ENCODE assay signal across 16 cellular contexts in the genomic region with DNA sequence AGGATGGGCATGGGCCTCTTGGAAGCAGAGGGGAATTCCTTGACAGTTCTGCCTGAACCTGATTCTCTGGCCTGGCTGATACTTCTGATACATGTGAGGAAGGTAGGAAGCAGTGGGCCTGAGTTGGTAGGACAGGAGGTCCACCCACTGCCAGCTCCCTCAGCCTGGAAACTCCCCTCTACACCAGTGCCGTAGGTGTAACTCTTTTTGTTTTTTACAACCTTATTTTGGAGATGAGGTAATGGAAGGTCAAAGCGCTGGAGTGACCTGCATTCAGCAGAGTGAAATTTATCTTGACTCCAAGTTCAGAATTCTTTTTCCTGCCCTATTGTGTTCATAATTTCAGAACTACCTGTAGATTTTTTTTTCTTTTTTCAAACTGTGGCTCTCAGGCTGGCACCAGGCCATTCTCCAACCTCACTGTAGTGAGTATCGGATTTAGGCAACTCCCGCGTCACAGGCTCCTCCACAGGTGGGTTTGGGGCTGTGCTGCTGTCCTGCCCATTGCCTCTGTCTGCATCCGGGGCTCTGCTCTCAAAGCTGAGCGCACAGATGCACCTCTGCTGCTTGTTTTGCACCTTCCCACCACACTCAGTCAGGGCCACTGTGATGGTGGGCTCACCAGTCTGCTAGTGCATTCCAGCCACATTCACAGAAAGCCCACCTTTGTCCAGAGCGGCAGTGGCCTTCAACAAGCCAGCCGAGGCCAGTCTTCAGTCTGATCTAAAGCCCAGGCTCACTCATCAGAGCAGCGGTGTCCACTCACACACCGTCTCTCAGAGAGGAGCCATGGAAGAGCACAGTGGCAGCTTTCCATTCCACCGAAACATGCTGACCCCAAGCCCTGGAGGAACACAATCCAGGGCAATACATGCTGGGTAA.
DNase-seq lines count a peak whose midpoint lies in the region; ATAC-seq and TF ChIP-seq lines count a peak whose summit lies in the region.
"Had no signal": no experiment of that assay in that cellular context is flagged by ENCODE, and none has a peak within 500 bp of the region (broad histone marks: within the 10 kb centered on the region; RNA-seq: fewer than 3 reads in every experiment).

No MANE protein-coding gene starts in this region.

- H3K27me3 ChIP-seq in WERI-Rb-1 (ENCODE audit: insufficient read depth, low read depth, severe bottlenecking): no peaks in the 10 kb centered on the region
- H3K27me3 ChIP-seq: tibial nerve had no signal

- H3K27me3 Mint-ChIP-seq in T-helper 2 cell treated with Interferon-gamma antibody and Interleukin-4, amounts not matched to agents 5 μg/mL and 100 μg/mL, for 36 hours (ENCODE audit: low read depth): no peaks in the 10 kb centered on the region
- no peaks in the 10 kb centered on the region for H3K27me3 Mint-ChIP-seq in T-helper 17 cell
- H3K27me3 Mint-ChIP-seq in naive thymus-derived CD8-positive, alpha-beta T cell: no peaks in the 10 kb centered on the region

- no peak overlapping the region for H3K27ac ChIP-seq in WERI-Rb-1
- H3K27ac ChIP-seq: A549, tibial nerve had no signal

- peaks cover 5% of the 10 kb centered on the region for H3K4me1 Mint-ChIP-seq in T-helper 2 cell treated with Interferon-gamma antibody and Interleukin-4, amounts not matched to agents 5 μg/mL and 100 μg/mL, for 36 hours (ENCODE audit: low read depth)
- peaks cover 20% of the 10 kb centered on the region for H3K4me1 Mint-ChIP-seq in T-helper 17 cell
- H3K4me1 Mint-ChIP-seq in naive thymus-derived CD8-positive, alpha-beta T cell: peaks cover 14 to 33% (median 19%) of the 10 kb centered on the region in 4 donors

- H3K9me3 ChIP-seq in T-helper 17 cell (ENCODE audit: control insufficient read depth, low read length, poor library complexity, severe bottlenecking) (no peaks in the 10 kb centered on the region), WERI-Rb-1 (ENCODE audit: severe bottlenecking) (no peaks in the 10 kb centered on the region)
- H3K9me3 ChIP-seq: A549, tibial nerve had no signal

- peaks cover 21% of the 10 kb centered on the region for H3K36me3 ChIP-seq in WERI-Rb-1

- no peak overlapping the region for H3K4me3 Mint-ChIP-seq in T-helper 2 cell treated with Interferon-gamma antibody and Interleukin-4, amounts not matched to agents 5 μg/mL and 100 μg/mL, for 36 hours
- H3K4me3 Mint-ChIP-seq in T-helper 17 cell: no peak overlapping the region
- H3K4me3 Mint-ChIP-seq in naive thymus-derived CD8-positive, alpha-beta T cell: no peak overlapping the region
- H3K4me3 Mint-ChIP-seq: nephron had no signal

- H3K27ac Mint-ChIP-seq in T-helper 2 cell treated with Interferon-gamma antibody and Interleukin-4, amounts not matched to agents 5 μg/mL and 100 μg/mL, for 36 hours: peak overlapping the region; percentile 62
- no peak overlapping the region for H3K27ac Mint-ChIP-seq in T-helper 17 cell
- peak overlapping the region; percentile 58 to 93 (median 78) for H3K27ac Mint-ChIP-seq in naive thymus-derived CD8-positive, alpha-beta T cell
- H3K27ac Mint-ChIP-seq: nephron had no signal

- ATAC-seq in GM19455 (IDR thresholded peaks at IDR 0.05; ENCODE audit: unreplicated experiment) (peak; percentile 2), T-helper 17 cell (peak; percentile 41)
- peak in 1 of 2 donors; percentile 42 for ATAC-seq in naive thymus-derived CD8-positive, alpha-beta T cell

- H3K9me3 Mint-ChIP-seq in T-helper 2 cell treated with Interferon-gamma antibody and Interleukin-4, amounts not matched to agents 5 μg/mL and 100 μg/mL, for 36 hours: no peaks in the 10 kb centered on the region
- H3K9me3 Mint-ChIP-seq in naive thymus-derived CD8-positive, alpha-beta T cell: no peaks in the 10 kb centered on the region
- H3K9me3 Mint-ChIP-seq: nephron had no signal

- POLR2A ChIA-PET in naive thymus-derived CD8-positive, alpha-beta T cell (lab: Charles Lee): interaction anchor here (1.1 to 1.3 kb wide), 3 partner anchors 10 to 53 kb away, joined by 3 read pairs; no protein-coding TSS in a partner anchor

- H3K36me3 Mint-ChIP-seq in T-helper 2 cell treated with Interferon-gamma antibody and Interleukin-4, amounts not matched to agents 5 μg/mL and 100 μg/mL, for 36 hours (ENCODE audit: low read depth): peaks cover 31% of the 10 kb centered on the region
- peaks cover 8% of the 10 kb centered on the region for H3K36me3 Mint-ChIP-seq in T-helper 17 cell (ENCODE audit: low read depth)
- H3K36me3 Mint-ChIP-seq in naive thymus-derived CD8-positive, alpha-beta T cell: peaks cover 0 to 62% (median 2%) of the 10 kb centered on the region in 3 donors

- no peak for TF ChIP-seq CTCF in WERI-Rb-1 (IDR thresholded peaks at IDR 0.05; ENCODE audit: low read depth, low read length)

- DNase-seq in T-helper 2 cell treated with Interferon-gamma antibody and Interleukin-4, amounts not matched to agents 5 μg/mL and 100 μg/mL, for 36 hours (ENCODE audit: low spot score): no peak
- no peak for DNase-seq in T-helper 2 cell
- DNase-seq in T-helper 17 cell: no peak
- DNase-seq in naive thymus-derived CD8-positive, alpha-beta T cell: no peak
- no peak for DNase-seq in DMS 273 treated with DMSO at 0.1 percent for 48 hours (lab: John Stamatoyannopoulos, UW)
- no peak for DNase-seq in NCI-H2029 treated with DMSO at 0.1 percent for 48 hours (lab: John Stamatoyannopoulos, UW)
- DNase-seq in WERI-Rb-1: no peak
- DNase-seq: anterior cingulate cortex, DMS79, foreskin melanocyte, NCI-H1105 treated with DMSO at 0.1 percent for 48 hours, NCI-H82 had no signal

- H3K4me3 ChIP-seq in WERI-Rb-1 (ENCODE audit: low read depth, low read length): no peak overlapping the region
- H3K4me3 ChIP-seq: A549, tibial nerve had no signal
